In the genomic region with DNA sequence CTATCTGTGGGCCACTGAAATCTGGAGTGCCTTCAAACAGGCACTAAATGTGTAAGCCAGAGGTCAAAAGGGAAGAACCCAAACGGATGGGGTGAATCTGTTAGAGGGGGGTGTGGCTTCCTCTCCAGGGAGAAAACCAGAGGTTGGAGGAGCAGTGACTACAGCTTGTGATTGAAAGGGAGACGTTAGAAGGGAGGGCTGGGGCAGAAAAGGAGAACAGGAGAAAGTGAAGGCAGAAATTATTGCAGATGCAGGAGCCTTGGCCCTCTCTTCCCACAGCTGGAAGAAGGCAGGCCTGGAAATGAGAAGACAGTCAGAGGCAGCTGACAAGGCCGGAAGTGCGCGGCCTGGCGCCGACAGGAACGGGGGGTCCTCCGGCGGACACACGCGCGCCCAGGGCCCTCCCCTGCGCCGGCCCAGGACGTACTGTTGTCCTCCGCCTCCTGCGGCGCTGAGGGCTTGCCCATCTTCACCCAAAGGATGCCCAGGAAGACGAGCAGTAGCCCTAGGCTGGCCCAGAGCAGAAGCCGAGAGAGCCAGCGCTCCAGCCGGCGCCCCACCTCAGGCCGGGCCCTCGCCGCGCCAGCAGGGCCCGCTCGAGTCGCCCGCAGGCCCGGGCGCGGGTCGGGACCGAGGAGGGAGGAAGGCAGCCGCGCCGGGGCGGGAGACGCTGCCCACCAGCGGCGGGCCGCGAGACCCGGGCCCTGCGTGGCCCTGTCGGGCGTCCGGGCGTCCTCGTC, we compare ENCODE assay signal across 8 cellular contexts. TPM values are rescaled to one million over a fixed set of nuclear protein-coding genes. Genes with fewer than 3 reads are reported as not detected.
DNase-seq lines count a peak whose midpoint lies in the region; ATAC-seq and TF ChIP-seq lines count a peak whose summit lies in the region.

No MANE protein-coding gene starts in this region.

- peak overlapping the region; percentile 93 for H3K4me3 Mint-ChIP-seq in activated naive CD4-positive, alpha-beta T cell treated with anti-CD3 and anti-CD28 coated beads, Interleukin-2, amount 50 U/mL, for 24 hours

- peak overlapping the region; percentile 97 for H3K27ac Mint-ChIP-seq in activated naive CD4-positive, alpha-beta T cell treated with anti-CD3 and anti-CD28 coated beads, Interleukin-2, amount 50 U/mL, for 24 hours

- H3K27ac ChIP-seq in SJSA1 (peak overlapping the region; percentile 83), tibial nerve (peak overlapping the region; percentile 81 to 98 (median 96))

- H3K4me1 ChIP-seq in SJSA1 (replicated peaks): peaks cover 48% of the 10 kb centered on the region
- peaks cover 0 to 39% (median 24%) of the 10 kb centered on the region in 4 donors for H3K4me1 ChIP-seq in tibial nerve

- WGBS in tibial nerve, 2 donors: 1 to 2% methylated on average over 23 of the region's 53 CpGs

- H3K4me3 ChIP-seq in SJSA1 (peak overlapping the region; percentile 77), tibial nerve (peak overlapping the region; percentile 43 to 89 (median 68))

- H3K9me3 ChIP-seq in SJSA1 (replicated peaks) (no peaks in the 10 kb centered on the region), tibial nerve (no peaks in the 10 kb centered on the region)

- TF ChIP-seq EP300 in tibial nerve (IDR thresholded peaks at IDR 0.05): peak in 1 of 2 donors; percentile 86

- H3K27me3 Mint-ChIP-seq in activated naive CD4-positive, alpha-beta T cell treated with anti-CD3 and anti-CD28 coated beads, Interleukin-2, amount 50 U/mL, for 24 hours: no peaks in the 10 kb centered on the region

- TF ChIP-seq CTCF in omental fat pad (IDR thresholded peaks at IDR 0.05) (no peak), tibial nerve (IDR thresholded peaks at IDR 0.05) (no peak)

- H3K27me3 ChIP-seq in SJSA1 (replicated peaks): no peaks in the 10 kb centered on the region
- H3K27me3 ChIP-seq in tibial nerve: peaks cover 0 to under 1% of the 10 kb centered on the region in 2 donors

- DNase-seq in COLO668 (lab: John Stamatoyannopoulos, UW; ENCODE audit: unreplicated experiment): peak; percentile 57
- DNase-seq in SJSA1 (ENCODE audit: low read depth in 1 of 2, low spot score in 2 of 2): peak; percentile 84
- peak; percentile 78 for DNase-seq in globus pallidus (ENCODE audit: low spot score)
- peak; percentile 38 for DNase-seq in omental fat pad (ENCODE audit: low spot score)
- DNase-seq in tibial nerve (ENCODE audit: low spot score in 2 of 2): peak; percentile 35 to 68

- H3K4me1 Mint-ChIP-seq in activated naive CD4-positive, alpha-beta T cell treated with anti-CD3 and anti-CD28 coated beads, Interleukin-2, amount 50 U/mL, for 24 hours: peaks cover 55% of the 10 kb centered on the region

- TF ChIP-seq POLR2A in tibial nerve (IDR thresholded peaks at IDR 0.05): peak; percentile 41 to 68

- H3K36me3 ChIP-seq in SJSA1 (peaks cover 53% of the 10 kb centered on the region), tibial nerve (peaks cover 0 to 29% (median 9%) of the 10 kb centered on the region in 3 donors)

- no peaks in the 10 kb centered on the region for H3K9me3 Mint-ChIP-seq in activated naive CD4-positive, alpha-beta T cell treated with anti-CD3 and anti-CD28 coated beads, Interleukin-2, amount 50 U/mL, for 24 hours

- ATAC-seq in GM19372 (IDR thresholded peaks at IDR 0.05; ENCODE audit: low read depth, unreplicated experiment) (peak; percentile 53), HG03469 (IDR thresholded peaks at IDR 0.05; ENCODE audit: unreplicated experiment) (peak; percentile 13), omental fat pad (ENCODE audit: low FRiP score) (peak; percentile 89)

- H3K36me3 Mint-ChIP-seq in activated naive CD4-positive, alpha-beta T cell treated with anti-CD3 and anti-CD28 coated beads, Interleukin-2, amount 50 U/mL, for 24 hours: peaks cover 5% of the 10 kb centered on the region

RNA-seq across cellular contexts. Expression of a gene that starts 0.8 kb away (rescaled TPM):
- total RNA-seq in SJSA1 (2014; rRNA removed; shearing (Covaris generic)): 78.7 and 92.9 TPM in 2 replicates
- total RNA-seq in omental fat pad (10 to 100 TPM; 25.8 to 75.0 (median 40.4) TPM), tibial nerve (10 to 100 TPM; 55.7 to 97.8 (median 70.1) TPM)

RNA-seq across cellular contexts. Expression of a gene that starts 15.7 kb away (rescaled TPM):
- not detected in 2 replicates for total RNA-seq in SJSA1 (2014; rRNA removed; shearing (Covaris generic))
- total RNA-seq in omental fat pad: not detected
- not detected for total RNA-seq in tibial nerve

RNA-seq across cellular contexts. Expression of a gene that starts 41.4 kb away (rescaled TPM):
- total RNA-seq in SJSA1 (2014; rRNA removed; shearing (Covaris generic)): 5.2 and 5.3 TPM in 2 replicates
- total RNA-seq in omental fat pad (1 to 10 TPM in 1 of 4 donors, under 1 TPM in 3; 0.19 to 2.2 (median 0.45) TPM), tibial nerve (1 to 10 TPM in 3 of 4 donors, under 1 TPM in 1; 0.39 to 3.0 (median 1.7) TPM)

Comparison
In these comparisons a context has a peak if more than half of its experiments do, and no peak if none do; other contexts are left out.
1. Peak in every context shown above with its lines: DNase-seq, ATAC-seq, H3K4me3 ChIP-seq and H3K27ac ChIP-seq.
2. ATAC-seq: peak in every context shown above with its lines; median percentile 89 in omental fat pad; 53 in GM19372; 13 in HG03469.